5 cellular contexts compared by ENCODE assay signal in the genomic region with DNA sequence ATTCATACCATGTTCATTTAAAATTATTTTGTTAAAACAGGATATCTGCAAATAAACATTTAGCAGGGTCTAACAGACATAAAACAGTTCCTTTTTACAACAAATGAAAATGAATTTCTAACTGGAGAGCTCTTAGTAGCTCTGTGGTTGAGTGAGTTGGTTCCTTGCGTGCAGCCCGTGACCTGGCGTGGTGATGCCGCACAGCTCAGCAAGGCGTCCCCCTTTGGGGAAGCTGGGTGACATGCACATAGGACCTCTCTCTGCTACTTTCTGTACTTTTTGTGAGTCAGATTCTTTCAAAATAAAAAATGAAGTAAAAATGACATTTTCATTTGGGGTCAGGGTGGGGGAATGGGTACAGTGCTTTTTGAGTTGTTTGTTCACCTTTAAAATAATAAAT.
DNase-seq lines count a peak whose midpoint lies in the region; ATAC-seq and TF ChIP-seq lines count a peak whose summit lies in the region.
"Not testable (repeated sequence)": the region's sequence is repeated elsewhere in the genome, so short reads cannot be mapped to it uniquely, and the experiment has no call there.

No MANE protein-coding gene starts in this region.

- H3K9me2 ChIP-seq in DOHH2 (replicated peaks; ENCODE audit: control insufficient read depth, low read length): not testable (repeated sequence)

- not testable (repeated sequence) for H3K36me3 Mint-ChIP-seq in memory B cell
- H3K36me3 Mint-ChIP-seq in stimulated activated naive B cell treated with anti-CD40 and anti-IgM and Interleukin-4, amounts not matched to agents 10 μg/mL and 1 μg/mL and 100 μg/mL, for 72 hours: peaks cover 20 to 23% of the 10 kb centered on the region in 2 donors

- H3K9me3 Mint-ChIP-seq in memory B cell; stimulated activated naive B cell treated with anti-CD40 and anti-IgM and Interleukin-4, amounts not matched to agents 10 μg/mL and 1 μg/mL and 100 μg/mL, for 72 hours: not testable (repeated sequence)

- H3K9ac ChIP-seq in parathyroid adenoma: not testable (repeated sequence)

- H3K36me3 ChIP-seq in DOHH2 (ENCODE audit: control insufficient read depth, low read length); parathyroid adenoma (ENCODE audit: control insufficient read depth, insufficient read depth, low read length): not testable (repeated sequence)

- not testable (repeated sequence) for H3K27ac ChIP-seq in DOHH2 (ENCODE audit: low read depth, low read length)
- peak overlapping the region; percentile 29 for H3K27ac ChIP-seq in parathyroid adenoma

- not testable (repeated sequence) for H4K20me1 ChIP-seq in DOHH2 (ENCODE audit: control insufficient read depth, insufficient read depth, low read depth, low read length)

- not testable (repeated sequence) for H3K27ac Mint-ChIP-seq in memory B cell; stimulated activated naive B cell treated with anti-CD40 and anti-IgM and Interleukin-4, amounts not matched to agents 10 μg/mL and 1 μg/mL and 100 μg/mL, for 72 hours

- peaks cover 15% of the 10 kb centered on the region for H3K4me1 Mint-ChIP-seq in memory B cell
- H3K4me1 Mint-ChIP-seq in stimulated activated naive B cell treated with anti-CD40 and anti-IgM and Interleukin-4, amounts not matched to agents 10 μg/mL and 1 μg/mL and 100 μg/mL, for 72 hours: peaks cover 28 to 53% of the 10 kb centered on the region in 2 donors

- TF ChIP-seq CTCF in DOHH2 (IDR thresholded peaks at IDR 0.05; ENCODE audit: low read depth, low read length, poor library complexity, severe bottlenecking); parathyroid adenoma (IDR thresholded peaks at IDR 0.05): not testable (repeated sequence)

- not testable (repeated sequence) for H3K27me3 ChIP-seq in DOHH2 (ENCODE audit: control insufficient read depth, low read length); parathyroid adenoma (ENCODE audit: control insufficient read depth, insufficient read depth, low read length)

- H3K4me2 ChIP-seq in DOHH2 (ENCODE audit: low read length): peak overlapping the region; percentile 31; the same call in 1 of the 2 replicates
- not testable (repeated sequence) for H3K4me2 ChIP-seq in parathyroid adenoma (ENCODE audit: low read length)

- not testable (repeated sequence) for H3K4me3 ChIP-seq in DOHH2 (ENCODE audit: low read length); parathyroid adenoma (ENCODE audit: low read depth, low read length)

- DNase-seq in MV-4-11 (lab: John Stamatoyannopoulos, UW): peak; percentile 53
- DNase-seq in memory B cell (ENCODE audit: low spot score in 2 of 2); stimulated activated naive B cell treated with anti-CD40 and anti-IgM and Interleukin-4, amounts not matched to agents 10 μg/mL and 1 μg/mL and 100 μg/mL, for 72 hours: not testable (repeated sequence)

- peaks cover 51% of the 10 kb centered on the region for H3K4me1 ChIP-seq in DOHH2 (ENCODE audit: control insufficient read depth, low read length)
- H3K4me1 ChIP-seq in parathyroid adenoma: not testable (repeated sequence)

- not testable (repeated sequence) for H2AFZ ChIP-seq in parathyroid adenoma

- H3K27me3 Mint-ChIP-seq in memory B cell; stimulated activated naive B cell treated with anti-CD40 and anti-IgM and Interleukin-4, amounts not matched to agents 10 μg/mL and 1 μg/mL and 100 μg/mL, for 72 hours: not testable (repeated sequence)

- H3K9me3 ChIP-seq in DOHH2 (ENCODE audit: control insufficient read depth, insufficient read depth, low read length); parathyroid adenoma (ENCODE audit: control insufficient read depth, low read length): not testable (repeated sequence)

- not testable (repeated sequence) for H3K4me3 Mint-ChIP-seq in memory B cell; stimulated activated naive B cell treated with anti-CD40 and anti-IgM and Interleukin-4, amounts not matched to agents 10 μg/mL and 1 μg/mL and 100 μg/mL, for 72 hours

- H3K79me2 ChIP-seq in DOHH2 (ENCODE audit: control insufficient read depth, low read length); parathyroid adenoma: not testable (repeated sequence)

- H3F3A ChIP-seq in DOHH2 (ENCODE audit: control insufficient read depth, insufficient read depth): not testable (repeated sequence)

- peak; percentile 54 for ATAC-seq in memory B cell (ENCODE audit: low read depth)
- peak; percentile 79 to 83 for ATAC-seq in stimulated activated naive B cell treated with anti-CD40 and anti-IgM and Interleukin-4, amounts not matched to agents 10 μg/mL and 1 μg/mL and 100 μg/mL, for 72 hours (replicated peaks)
